Comparison of ENCODE assay signal across 1 cellular context in the genomic region with DNA sequence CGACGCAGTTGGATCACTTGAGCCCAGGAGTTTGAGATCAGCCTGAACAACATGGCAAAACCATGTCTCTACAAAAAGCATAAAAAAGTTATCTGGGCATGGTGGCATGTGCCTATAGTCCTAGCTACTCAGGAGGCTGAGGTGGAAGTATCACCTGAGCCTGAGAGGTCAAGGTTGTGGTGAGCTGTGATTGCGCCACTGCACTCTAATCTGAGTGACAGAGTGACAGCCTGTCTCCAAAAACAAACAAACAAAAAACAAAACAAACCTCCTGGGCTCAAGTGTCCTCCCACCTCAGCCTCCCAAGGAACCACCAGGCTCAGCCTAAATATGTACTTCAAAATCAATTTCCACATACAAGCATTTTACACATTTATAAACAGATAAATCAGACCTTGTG.
TF ChIP-seq lines count a peak whose summit lies in the region.

No MANE protein-coding gene starts in this region.

TF ChIP-seq in HepG2, 621 proteins besides CTCF, POLR2A, EP300 and RAD21 (continued from another document and continues in another):
- TF ChIP-seq, protein P1, sequence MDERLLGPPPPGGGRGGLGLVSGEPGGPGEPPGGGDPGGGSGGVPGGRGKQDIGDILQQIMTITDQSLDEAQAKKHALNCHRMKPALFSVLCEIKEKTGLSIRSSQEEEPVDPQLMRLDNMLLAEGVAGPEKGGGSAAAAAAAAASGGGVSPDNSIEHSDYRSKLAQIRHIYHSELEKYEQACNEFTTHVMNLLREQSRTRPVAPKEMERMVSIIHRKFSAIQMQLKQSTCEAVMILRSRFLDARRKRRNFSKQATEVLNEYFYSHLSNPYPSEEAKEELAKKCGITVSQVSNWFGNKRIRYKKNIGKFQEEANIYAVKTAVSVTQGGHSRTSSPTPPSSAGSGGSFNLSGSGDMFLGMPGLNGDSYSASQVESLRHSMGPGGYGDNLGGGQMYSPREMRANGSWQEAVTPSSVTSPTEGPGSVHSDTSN (CRISPR knock-in tag; IDR thresholded peaks at IDR 0.05), result peak; percentile 74
- TF ChIP-seq ZNF761 (CRISPR knock-in tag; conservative IDR thresholded peaks at IDR 0.05) (no peak), KLF6 (CRISPR knock-in tag; IDR thresholded peaks at IDR 0.05) (no peak), SALL1 (CRISPR knock-in tag; IDR thresholded peaks at IDR 0.05) (peak; percentile 58; the same call in 1 of the 2 replicates), FOXJ3 (CRISPR knock-in tag; IDR thresholded peaks at IDR 0.05; ENCODE audit: borderline replicate concordance) (peak; percentile 54; the same call in 1 of the 2 replicates), HNF4A (CRISPR knock-in tag; IDR thresholded peaks at IDR 0.05) (peak; percentile 32; the same call in 1 of the 2 replicates), ZNF577 (CRISPR knock-in tag; IDR thresholded peaks at IDR 0.05; ENCODE audit: borderline replicate concordance, low read depth) (no peak), HDAC2 (CRISPR knock-in tag; IDR thresholded peaks at IDR 0.05) (0 out of 2 replicates have a peak, but pooled peaks have one; percentile 12), SMARCE1 (IDR thresholded peaks at IDR 0.05; ENCODE audit: borderline replicate concordance) (no peak), GABPA (IDR thresholded peaks at IDR 0.05; ENCODE audit: low read depth, low read length) (no peak), GABPA (CRISPR knock-in tag; IDR thresholded peaks at IDR 0.05; ENCODE audit: low read depth) (no peak), RXRB (CRISPR knock-in tag; IDR thresholded peaks at IDR 0.05; ENCODE audit: borderline replicate concordance) (peak; percentile 34; the same call in 1 of the 2 replicates), ZNF572 (CRISPR knock-in tag; IDR thresholded peaks at IDR 0.05) (no peak), SP140L (CRISPR knock-in tag; IDR thresholded peaks at IDR 0.05; ENCODE audit: borderline replicate concordance) (no peak), LCORL (IDR thresholded peaks at IDR 0.05) (no peak), LCORL (CRISPR knock-in tag; IDR thresholded peaks at IDR 0.05) (0 out of 2 replicates have a peak, but pooled peaks have one; percentile 31), ISX (CRISPR knock-in tag; conservative IDR thresholded peaks at IDR 0.05) (no peak), SIX4 (CRISPR knock-in tag; IDR thresholded peaks at IDR 0.05) (no peak), POGZ (CRISPR knock-in tag; IDR thresholded peaks at IDR 0.05) (peak; percentile 42; the same call in 1 of the 2 replicates), STAG1 (CRISPR knock-in tag; IDR thresholded peaks at IDR 0.05) (no peak), HOXA3 (CRISPR knock-in tag; IDR thresholded peaks at IDR 0.05) (peak; percentile 40; the same call in 1 of the 2 replicates), HMG20A (CRISPR knock-in tag; IDR thresholded peaks at IDR 0.05; ENCODE audit: borderline replicate concordance) (peak; percentile 61; the same call in 1 of the 2 replicates), RARA (CRISPR knock-in tag; IDR thresholded peaks at IDR 0.05) (peak; percentile 83), FOXP1 (IDR thresholded peaks at IDR 0.05) (no peak), FOXP1 (CRISPR knock-in tag; IDR thresholded peaks at IDR 0.05) (peak; percentile 85), REXO4 (CRISPR knock-in tag; IDR thresholded peaks at IDR 0.05; ENCODE audit: borderline replicate concordance) (no peak), ZNF660 (CRISPR knock-in tag; IDR thresholded peaks at IDR 0.05; ENCODE audit: borderline replicate concordance, low read depth) (no peak), SIX1 (CRISPR knock-in tag; IDR thresholded peaks at IDR 0.05; ENCODE audit: borderline replicate concordance) (no peak), ZFP36 (IDR thresholded peaks at IDR 0.05; ENCODE audit: borderline replicate concordance, low read depth, low read length, partially characterized antibody) (no peak), NR2C2 (CRISPR knock-in tag; IDR thresholded peaks at IDR 0.05; ENCODE audit: borderline replicate concordance) (peak; percentile 49; the same call in 1 of the 2 replicates), NR2F2 (IDR thresholded peaks at IDR 0.05; ENCODE audit: borderline replicate concordance, low read depth) (peak; percentile 46; the same call in 1 of the 2 replicates)
- TF ChIP-seq, protein P2, sequence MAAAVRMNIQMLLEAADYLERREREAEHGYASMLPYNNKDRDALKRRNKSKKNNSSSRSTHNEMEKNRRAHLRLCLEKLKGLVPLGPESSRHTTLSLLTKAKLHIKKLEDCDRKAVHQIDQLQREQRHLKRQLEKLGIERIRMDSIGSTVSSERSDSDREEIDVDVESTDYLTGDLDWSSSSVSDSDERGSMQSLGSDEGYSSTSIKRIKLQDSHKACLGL (CRISPR knock-in tag; IDR thresholded peaks at IDR 0.05), result no peak
- TF ChIP-seq, protein P3, sequence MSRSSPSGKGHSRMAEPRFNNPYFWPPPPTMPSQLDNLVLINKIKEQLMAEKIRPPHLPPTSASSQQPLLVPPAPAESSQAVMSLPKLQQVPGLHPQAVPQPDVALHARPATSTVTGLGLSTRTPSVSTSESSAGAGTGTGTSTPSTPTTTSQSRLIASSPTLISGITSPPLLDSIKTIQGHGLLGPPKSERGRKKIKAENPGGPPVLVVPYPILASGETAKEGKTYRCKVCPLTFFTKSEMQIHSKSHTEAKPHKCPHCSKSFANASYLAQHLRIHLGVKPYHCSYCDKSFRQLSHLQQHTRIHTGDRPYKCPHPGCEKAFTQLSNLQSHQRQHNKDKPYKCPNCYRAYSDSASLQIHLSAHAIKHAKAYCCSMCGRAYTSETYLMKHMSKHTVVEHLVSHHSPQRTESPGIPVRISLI (CRISPR knock-in tag; IDR thresholded peaks at IDR 0.05; ENCODE audit: borderline replicate concordance), result no peak
- TF ChIP-seq, protein P4, sequence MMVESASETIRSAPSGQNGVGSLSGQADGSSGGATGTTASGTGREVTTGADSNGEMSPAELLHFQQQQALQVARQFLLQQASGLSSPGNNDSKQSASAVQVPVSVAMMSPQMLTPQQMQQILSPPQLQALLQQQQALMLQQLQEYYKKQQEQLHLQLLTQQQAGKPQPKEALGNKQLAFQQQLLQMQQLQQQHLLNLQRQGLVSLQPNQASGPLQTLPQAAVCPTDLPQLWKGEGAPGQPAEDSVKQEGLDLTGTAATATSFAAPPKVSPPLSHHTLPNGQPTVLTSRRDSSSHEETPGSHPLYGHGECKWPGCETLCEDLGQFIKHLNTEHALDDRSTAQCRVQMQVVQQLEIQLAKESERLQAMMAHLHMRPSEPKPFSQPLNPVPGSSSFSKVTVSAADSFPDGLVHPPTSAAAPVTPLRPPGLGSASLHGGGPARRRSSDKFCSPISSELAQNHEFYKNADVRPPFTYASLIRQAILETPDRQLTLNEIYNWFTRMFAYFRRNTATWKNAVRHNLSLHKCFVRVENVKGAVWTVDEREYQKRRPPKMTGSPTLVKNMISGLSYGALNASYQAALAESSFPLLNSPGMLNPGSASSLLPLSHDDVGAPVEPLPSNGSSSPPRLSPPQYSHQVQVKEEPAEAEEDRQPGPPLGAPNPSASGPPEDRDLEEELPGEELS (CRISPR knock-in tag; IDR thresholded peaks at IDR 0.05), result peak; percentile 91
- TF ChIP-seq, protein P5, sequence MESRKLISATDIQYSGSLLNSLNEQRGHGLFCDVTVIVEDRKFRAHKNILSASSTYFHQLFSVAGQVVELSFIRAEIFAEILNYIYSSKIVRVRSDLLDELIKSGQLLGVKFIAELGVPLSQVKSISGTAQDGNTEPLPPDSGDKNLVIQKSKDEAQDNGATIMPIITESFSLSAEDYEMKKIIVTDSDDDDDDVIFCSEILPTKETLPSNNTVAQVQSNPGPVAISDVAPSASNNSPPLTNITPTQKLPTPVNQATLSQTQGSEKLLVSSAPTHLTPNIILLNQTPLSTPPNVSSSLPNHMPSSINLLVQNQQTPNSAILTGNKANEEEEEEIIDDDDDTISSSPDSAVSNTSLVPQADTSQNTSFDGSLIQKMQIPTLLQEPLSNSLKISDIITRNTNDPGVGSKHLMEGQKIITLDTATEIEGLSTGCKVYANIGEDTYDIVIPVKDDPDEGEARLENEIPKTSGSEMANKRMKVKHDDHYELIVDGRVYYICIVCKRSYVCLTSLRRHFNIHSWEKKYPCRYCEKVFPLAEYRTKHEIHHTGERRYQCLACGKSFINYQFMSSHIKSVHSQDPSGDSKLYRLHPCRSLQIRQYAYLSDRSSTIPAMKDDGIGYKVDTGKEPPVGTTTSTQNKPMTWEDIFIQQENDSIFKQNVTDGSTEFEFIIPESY (CRISPR knock-in tag; IDR thresholded peaks at IDR 0.05), result 0 out of 2 replicates have a peak, but pooled peaks have one; percentile 4
- TF ChIP-seq, protein P6, sequence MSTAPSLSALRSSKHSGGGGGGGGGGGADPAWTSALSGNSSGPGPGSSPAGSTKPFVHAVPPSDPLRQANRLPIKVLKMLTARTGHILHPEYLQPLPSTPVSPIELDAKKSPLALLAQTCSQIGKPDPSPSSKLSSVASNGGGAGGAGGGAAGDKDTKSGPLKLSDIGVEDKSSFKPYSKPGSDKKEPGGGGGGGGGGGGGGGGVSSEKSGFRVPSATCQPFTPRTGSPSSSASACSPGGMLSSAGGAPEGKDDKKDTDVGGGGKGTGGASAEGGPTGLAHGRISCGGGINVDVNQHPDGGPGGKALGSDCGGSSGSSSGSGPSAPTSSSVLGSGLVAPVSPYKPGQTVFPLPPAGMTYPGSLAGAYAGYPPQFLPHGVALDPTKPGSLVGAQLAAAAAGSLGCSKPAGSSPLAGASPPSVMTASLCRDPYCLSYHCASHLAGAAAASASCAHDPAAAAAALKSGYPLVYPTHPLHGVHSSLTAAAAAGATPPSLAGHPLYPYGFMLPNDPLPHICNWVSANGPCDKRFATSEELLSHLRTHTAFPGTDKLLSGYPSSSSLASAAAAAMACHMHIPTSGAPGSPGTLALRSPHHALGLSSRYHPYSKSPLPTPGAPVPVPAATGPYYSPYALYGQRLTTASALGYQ (CRISPR knock-in tag; IDR thresholded peaks at IDR 0.05), result peak; percentile 36; the same call in 1 of the 2 replicates
- TF ChIP-seq, protein P7, sequence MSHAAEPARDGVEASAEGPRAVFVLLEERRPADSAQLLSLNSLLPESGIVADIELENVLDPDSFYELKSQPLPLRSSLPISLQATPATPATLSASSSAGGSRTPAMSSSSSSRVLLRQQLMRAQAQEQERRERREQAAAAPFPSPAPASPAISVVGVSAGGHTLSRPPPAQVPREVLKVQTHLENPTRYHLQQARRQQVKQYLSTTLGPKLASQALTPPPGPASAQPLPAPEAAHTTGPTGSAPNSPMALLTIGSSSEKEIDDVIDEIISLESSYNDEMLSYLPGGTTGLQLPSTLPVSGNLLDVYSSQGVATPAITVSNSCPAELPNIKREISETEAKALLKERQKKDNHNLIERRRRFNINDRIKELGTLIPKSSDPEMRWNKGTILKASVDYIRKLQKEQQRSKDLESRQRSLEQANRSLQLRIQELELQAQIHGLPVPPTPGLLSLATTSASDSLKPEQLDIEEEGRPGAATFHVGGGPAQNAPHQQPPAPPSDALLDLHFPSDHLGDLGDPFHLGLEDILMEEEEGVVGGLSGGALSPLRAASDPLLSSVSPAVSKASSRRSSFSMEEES (CRISPR knock-in tag; IDR thresholded peaks at IDR 0.05), result 0 out of 2 replicates have a peak, but pooled peaks have one; percentile 17
- TF ChIP-seq, protein P8, sequence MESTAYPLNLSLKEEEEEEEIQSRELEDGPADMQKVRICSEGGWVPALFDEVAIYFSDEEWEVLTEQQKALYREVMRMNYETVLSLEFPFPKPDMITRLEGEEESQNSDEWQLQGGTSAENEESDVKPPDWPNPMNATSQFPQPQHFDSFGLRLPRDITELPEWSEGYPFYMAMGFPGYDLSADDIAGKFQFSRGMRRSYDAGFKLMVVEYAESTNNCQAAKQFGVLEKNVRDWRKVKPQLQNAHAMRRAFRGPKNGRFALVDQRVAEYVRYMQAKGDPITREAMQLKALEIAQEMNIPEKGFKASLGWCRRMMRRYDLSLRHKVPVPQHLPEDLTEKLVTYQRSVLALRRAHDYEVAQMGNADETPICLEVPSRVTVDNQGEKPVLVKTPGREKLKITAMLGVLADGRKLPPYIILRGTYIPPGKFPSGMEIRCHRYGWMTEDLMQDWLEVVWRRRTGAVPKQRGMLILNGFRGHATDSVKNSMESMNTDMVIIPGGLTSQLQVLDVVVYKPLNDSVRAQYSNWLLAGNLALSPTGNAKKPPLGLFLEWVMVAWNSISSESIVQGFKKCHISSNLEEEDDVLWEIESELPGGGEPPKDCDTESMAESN (CRISPR knock-in tag; conservative IDR thresholded peaks at IDR 0.05), result peak; percentile 21; the same call in 1 of the 2 replicates
- TF ChIP-seq, protein P9, sequence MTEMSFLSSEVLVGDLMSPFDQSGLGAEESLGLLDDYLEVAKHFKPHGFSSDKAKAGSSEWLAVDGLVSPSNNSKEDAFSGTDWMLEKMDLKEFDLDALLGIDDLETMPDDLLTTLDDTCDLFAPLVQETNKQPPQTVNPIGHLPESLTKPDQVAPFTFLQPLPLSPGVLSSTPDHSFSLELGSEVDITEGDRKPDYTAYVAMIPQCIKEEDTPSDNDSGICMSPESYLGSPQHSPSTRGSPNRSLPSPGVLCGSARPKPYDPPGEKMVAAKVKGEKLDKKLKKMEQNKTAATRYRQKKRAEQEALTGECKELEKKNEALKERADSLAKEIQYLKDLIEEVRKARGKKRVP (CRISPR knock-in tag; IDR thresholded peaks at IDR 0.05), result no peak
- TF ChIP-seq, protein P10, sequence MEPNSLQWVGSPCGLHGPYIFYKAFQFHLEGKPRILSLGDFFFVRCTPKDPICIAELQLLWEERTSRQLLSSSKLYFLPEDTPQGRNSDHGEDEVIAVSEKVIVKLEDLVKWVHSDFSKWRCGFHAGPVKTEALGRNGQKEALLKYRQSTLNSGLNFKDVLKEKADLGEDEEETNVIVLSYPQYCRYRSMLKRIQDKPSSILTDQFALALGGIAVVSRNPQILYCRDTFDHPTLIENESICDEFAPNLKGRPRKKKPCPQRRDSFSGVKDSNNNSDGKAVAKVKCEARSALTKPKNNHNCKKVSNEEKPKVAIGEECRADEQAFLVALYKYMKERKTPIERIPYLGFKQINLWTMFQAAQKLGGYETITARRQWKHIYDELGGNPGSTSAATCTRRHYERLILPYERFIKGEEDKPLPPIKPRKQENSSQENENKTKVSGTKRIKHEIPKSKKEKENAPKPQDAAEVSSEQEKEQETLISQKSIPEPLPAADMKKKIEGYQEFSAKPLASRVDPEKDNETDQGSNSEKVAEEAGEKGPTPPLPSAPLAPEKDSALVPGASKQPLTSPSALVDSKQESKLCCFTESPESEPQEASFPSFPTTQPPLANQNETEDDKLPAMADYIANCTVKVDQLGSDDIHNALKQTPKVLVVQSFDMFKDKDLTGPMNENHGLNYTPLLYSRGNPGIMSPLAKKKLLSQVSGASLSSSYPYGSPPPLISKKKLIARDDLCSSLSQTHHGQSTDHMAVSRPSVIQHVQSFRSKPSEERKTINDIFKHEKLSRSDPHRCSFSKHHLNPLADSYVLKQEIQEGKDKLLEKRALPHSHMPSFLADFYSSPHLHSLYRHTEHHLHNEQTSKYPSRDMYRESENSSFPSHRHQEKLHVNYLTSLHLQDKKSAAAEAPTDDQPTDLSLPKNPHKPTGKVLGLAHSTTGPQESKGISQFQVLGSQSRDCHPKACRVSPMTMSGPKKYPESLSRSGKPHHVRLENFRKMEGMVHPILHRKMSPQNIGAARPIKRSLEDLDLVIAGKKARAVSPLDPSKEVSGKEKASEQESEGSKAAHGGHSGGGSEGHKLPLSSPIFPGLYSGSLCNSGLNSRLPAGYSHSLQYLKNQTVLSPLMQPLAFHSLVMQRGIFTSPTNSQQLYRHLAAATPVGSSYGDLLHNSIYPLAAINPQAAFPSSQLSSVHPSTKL (CRISPR knock-in tag; IDR thresholded peaks at IDR 0.05), result peak; percentile 71
